13 cellular contexts compared by ENCODE assay signal in the genomic region with DNA sequence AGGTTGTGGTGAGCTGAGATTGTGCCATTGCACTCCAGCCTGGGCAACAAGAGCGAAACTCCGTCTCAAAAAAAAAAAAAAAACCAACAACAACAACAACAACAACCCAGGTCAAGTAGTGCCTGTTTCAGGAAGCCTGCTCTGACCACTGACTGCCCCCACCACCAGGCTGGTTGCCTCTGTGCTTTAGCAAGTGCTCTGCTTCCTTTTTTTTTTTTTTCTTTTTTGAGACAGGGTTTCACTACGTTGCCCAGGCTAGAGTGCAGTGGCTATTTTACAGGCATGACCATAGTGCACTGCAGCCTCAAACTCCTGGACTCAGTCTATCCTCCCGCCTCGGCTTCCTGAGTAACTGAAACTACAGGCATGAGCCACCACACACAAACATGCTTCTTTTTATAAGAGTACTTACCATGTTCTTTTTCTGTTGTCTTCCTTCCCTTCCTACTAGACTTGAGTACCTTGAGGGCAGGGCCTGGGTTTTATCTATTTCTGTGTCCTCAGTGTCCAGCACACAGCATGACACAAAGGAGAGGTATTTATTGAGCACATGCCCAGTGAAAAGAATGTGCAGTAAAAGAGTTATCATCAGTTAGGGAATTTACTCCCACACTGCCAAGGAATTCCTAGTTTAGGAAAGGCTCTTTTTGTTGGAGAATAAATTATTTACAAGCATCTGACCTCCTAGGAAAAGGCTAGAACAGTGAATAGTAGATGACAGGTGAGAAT. TPM values are rescaled to one million over a fixed set of nuclear protein-coding genes. Genes with fewer than 3 reads are reported as not detected.
DNase-seq lines count a peak whose midpoint lies in the region; ATAC-seq and TF ChIP-seq lines count a peak whose summit lies in the region.
"Had no signal": no experiment of that assay in that cellular context is flagged by ENCODE, and none has a peak within 500 bp of the region (broad histone marks: within the 10 kb centered on the region; RNA-seq: fewer than 3 reads in every experiment).

No MANE protein-coding gene starts in this region.

- in situ Hi-C loops in IMR-90 (cut with MboI; ENCODE audit: low sequenced_read_pairs), result loop anchor here (10.0 kb wide), 1 partner anchor 477 kb away; no protein-coding TSS in a partner anchor
- in situ Hi-C loops in astrocyte of the cerebellum (cut with HindIII; ENCODE audit: low sequenced_read_pairs), result no loop called here

- H4K8ac ChIP-seq in IMR-90 (ENCODE audit: low read depth in 2 of 2, low read length in 2 of 2), result peak overlapping the region; percentile 55 to 84

- no peak overlapping the region for H3K9ac ChIP-seq in IMR-90 (ENCODE audit: low read depth, low read length)

- H2BK15ac ChIP-seq in IMR-90 (ENCODE audit: low read depth, low read length), result peak overlapping the region; percentile 84; the same call in 2 of the 3 replicates

- H3K14ac ChIP-seq in IMR-90 (replicated peaks; ENCODE audit: low read depth, low read length), result peak overlapping the region; percentile 89

- dilution Hi-C loops in IMR-90 (cut with HindIII; ENCODE audit: low sequenced_read_pairs, unreplicated experiment), result no loop called here

- peak overlapping the region; percentile 96 for H2BK20ac ChIP-seq in IMR-90 (ENCODE audit: low read depth, low read length)

- POLR2A ChIA-PET in IMR-90 (lab: Charles Lee; ENCODE audit: unreplicated experiment), result no interaction called here

- peaks cover 0 to 4% of the 10 kb centered on the region in 2 experiments; a peak in 1 of 4 replicates for H3K79me1 ChIP-seq in IMR-90 (ENCODE audit: low read depth in 1 of 2, low read length in 2 of 2)

- intact Hi-C loops in IMR-90 (cut with micrococcal nuclease), result loop anchor here (10.0 kb wide), 1 partner anchor 217 kb away; the partner anchor contains the start of genes ECHDC2 and SCP2

- H3K27me3 ChIP-seq in IMR-90 (ENCODE audit: control insufficient read depth, insufficient read depth, low read length), result no peaks in the 10 kb centered on the region

- H3K36me3 ChIP-seq in IMR-90 (ENCODE audit: control insufficient read depth, insufficient read depth, low read length), result no peaks in the 10 kb centered on the region

- peak overlapping the region; percentile 97 for H2BK120ac ChIP-seq in IMR-90 (ENCODE audit: low read depth, low read length)

- peak overlapping the region; percentile 92 for H3K4ac ChIP-seq in IMR-90 (ENCODE audit: low read depth, low read length)

- ATAC-seq in IMR-90 (ENCODE audit: low read depth) (peak; percentile 93), GM19467 (IDR thresholded peaks at IDR 0.05; ENCODE audit: unreplicated experiment) (no peak), HG03565 (IDR thresholded peaks at IDR 0.05; ENCODE audit: unreplicated experiment) (no peak)

- H3K27ac ChIP-seq in IMR-90 (ENCODE audit: insufficient read depth, low read length), result peak overlapping the region; percentile 88
- H3K27ac ChIP-seq: epithelial cell of prostate had no signal

- H3K18ac ChIP-seq in IMR-90 (ENCODE audit: low read depth, low read length), result peak overlapping the region; percentile 76

- TF ChIP-seq POLR2A in IMR-90 (IDR thresholded peaks at IDR 0.05; ENCODE audit: low read depth, low read length), result no peak

- 33% methylated on average over 1 of the region's 5 CpGs; no CpG with 5 or more reads in 1 of the 2 experiments for WGBS in IMR-90 (ENCODE audit: extremely low coverage in 2 of 2, insufficient read length in 1 of 2), 2 experiments

- peak overlapping the region; percentile 82; the same call in 1 of the 2 replicates for H2AK5ac ChIP-seq in IMR-90 (ENCODE audit: low read depth, low read length)

- peaks cover 4% of the 10 kb centered on the region for H3K4me1 ChIP-seq in IMR-90 (ENCODE audit: control insufficient read depth, insufficient read depth, low read length)

- H3K23ac ChIP-seq in IMR-90 (ENCODE audit: low read depth, low read length), result peak overlapping the region; percentile 82; the same call in 1 of the 2 replicates

- CTCF ChIA-PET in IMR-90 (lab: Yijun Ruan, JAX), result interaction anchor here (0.6 kb wide), 1 partner anchor 18 kb away, joined by 3 read pairs; no protein-coding TSS in a partner anchor

- H3K9me1 ChIP-seq in IMR-90 (ENCODE audit: insufficient read depth, low read length), result peaks cover 10% of the 10 kb centered on the region

- H3K9me3 ChIP-seq in IMR-90 (ENCODE audit: control insufficient read depth, insufficient read depth, low read length), result no peaks in the 10 kb centered on the region

- H4K5ac ChIP-seq in IMR-90 (ENCODE audit: low read depth, low read length), result peak overlapping the region; percentile 82

- peak overlapping the region; percentile 89 for H2AK9ac ChIP-seq in IMR-90 (replicated peaks; ENCODE audit: low read depth, low read length, poor library complexity)

- no TSS peak for BruUV-seq in IMR-90 (replicated peaks; lab: Mats Ljungman, UMichigan)

- H3K56ac ChIP-seq in IMR-90 (ENCODE audit: extremely low read depth, insufficient read depth, low read length), result peak overlapping the region; percentile 50; the same call in 1 of the 2 replicates

- peak overlapping the region; percentile 74 for H4K91ac ChIP-seq in IMR-90 (ENCODE audit: insufficient read depth, low read depth, low read length)

- DNase-seq in AG08396 (ENCODE audit: low spot score) (peak; percentile 65), IMR-90 (peak; percentile 84), astrocyte of the cerebellum (ENCODE audit: low read depth) (peak; percentile 19), medulla oblongata (ENCODE audit: extremely low spot score) (peak; percentile 27), GF-D8 (lab: John Stamatoyannopoulos, UW) (no peak), cortex of kidney (lab: John Stamatoyannopoulos, UW) (no peak)
- DNase-seq: activated naive CD4-positive, alpha-beta T cell treated with anti-CD3 and anti-CD28 coated beads for 36 hours; CD8-positive, alpha-beta memory T cell; H9; stimulated activated CD4-positive, alpha-beta T cell treated with anti-CD3 and anti-CD28 coated beads, Interleukin-2, amount 100 ng/mL, for 24 hours had no signal

- H3K4me3 ChIP-seq in IMR-90 (ENCODE audit: insufficient read depth, low read depth, low read length) (no peak overlapping the region), astrocyte of the cerebellum (ENCODE audit: low read depth, low read length) (no peak overlapping the region)

- H3K4me2 ChIP-seq in IMR-90 (ENCODE audit: low read depth, low read length), result 0 out of 2 replicates have a peak overlapping the region, but pooled peaks have one; percentile 21

- no peak for TF ChIP-seq CTCF in IMR-90 (conservative IDR thresholded peaks at IDR 0.05; ENCODE audit: low read depth, low read length)
- TF ChIP-seq CTCF in astrocyte of the cerebellum (IDR thresholded peaks at IDR 0.05; ENCODE audit: low read depth, low read length, missing control alignments), result no peak

- peak overlapping the region; percentile 87 for H2BK5ac ChIP-seq in IMR-90 (ENCODE audit: low read depth, low read length, poor library complexity, severe bottlenecking)

- no peaks in the 10 kb centered on the region for H4K20me1 ChIP-seq in IMR-90 (ENCODE audit: insufficient read depth, low read length)

- H2AFZ ChIP-seq in IMR-90 (replicated peaks; ENCODE audit: low read length, poor library complexity), result peak overlapping the region; percentile 68

- no peak for TF ChIP-seq RAD21 in IMR-90 (IDR thresholded peaks at IDR 0.05; ENCODE audit: low read length)

TF ChIP-seq in IMR-90, 13 proteins besides CTCF, POLR2A, EP300 and RAD21:
- TF ChIP-seq FOS (IDR thresholded peaks at IDR 0.05; ENCODE audit: low read depth, low read length) (no peak), NFE2L2 (IDR thresholded peaks at IDR 0.05; ENCODE audit: low read depth, low read length) (no peak), RCOR1 (IDR thresholded peaks at IDR 0.05; ENCODE audit: insufficient replicate concordance, low read length) (peak; percentile 54), BHLHE40 (IDR thresholded peaks at IDR 0.05; ENCODE audit: low read depth, low read length) (peak; percentile 66; the same call in 1 of the 2 replicates)
- TF ChIP-seq, protein P1, sequence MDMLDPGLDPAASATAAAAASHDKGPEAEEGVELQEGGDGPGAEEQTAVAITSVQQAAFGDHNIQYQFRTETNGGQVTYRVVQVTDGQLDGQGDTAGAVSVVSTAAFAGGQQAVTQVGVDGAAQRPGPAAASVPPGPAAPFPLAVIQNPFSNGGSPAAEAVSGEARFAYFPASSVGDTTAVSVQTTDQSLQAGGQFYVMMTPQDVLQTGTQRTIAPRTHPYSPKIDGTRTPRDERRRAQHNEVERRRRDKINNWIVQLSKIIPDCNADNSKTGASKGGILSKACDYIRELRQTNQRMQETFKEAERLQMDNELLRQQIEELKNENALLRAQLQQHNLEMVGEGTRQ (IDR thresholded peaks at IDR 0.05; ENCODE audit: low read depth, low read length), result peak; percentile 64; the same call in 1 of the 2 replicates

RNA-seq across cellular contexts. Expression of gene COA7, which starts 9.9 kb away (rescaled TPM):
- total RNA-seq in IMR-90 (2012; rRNA removed), result 17.5 and 20.3 TPM in 2 replicates
- polyA plus RNA-seq in IMR-90 (2012; rRNA removed), result 8.9 and 9.3 TPM in 2 replicates
- 3.5 and 4.5 TPM in 2 replicates for polyA plus RNA-seq in IMR-90 (2012; cell fraction: cytosol; rRNA removed)
- polyA plus RNA-seq in IMR-90 (2012; cell fraction: nucleus; rRNA removed; ENCODE audit: low replicate concordance), result 2.1 and 3.2 TPM in 2 replicates

RNA-seq across cellular contexts. Expression of gene ZYG11B, which starts 18.2 kb away (rescaled TPM):
- 46.1 and 55.2 TPM in 2 replicates for total RNA-seq in IMR-90 (2012; rRNA removed)
- 6.5 and 8.1 TPM in 2 replicates for polyA plus RNA-seq in IMR-90 (2012; rRNA removed)
- polyA plus RNA-seq in IMR-90 (2012; cell fraction: cytosol; rRNA removed), result 3.3 and 4.1 TPM in 2 replicates
- polyA plus RNA-seq in IMR-90 (2012; cell fraction: nucleus; rRNA removed; ENCODE audit: low replicate concordance), result 2.7 and 7.7 TPM in 2 replicates

Comparison
In these comparisons a context has a peak if more than half of its experiments do, and no peak if none do; other contexts are left out.
1. DNase-seq: peak in AG08396 (single experiment), IMR-90 (single experiment), astrocyte of the cerebellum (single experiment) and medulla oblongata (single experiment); none in GF-D8 (single experiment) and cortex of kidney (single experiment).